Comparison of ENCODE assay signal across 9 cellular contexts in the genomic region with DNA sequence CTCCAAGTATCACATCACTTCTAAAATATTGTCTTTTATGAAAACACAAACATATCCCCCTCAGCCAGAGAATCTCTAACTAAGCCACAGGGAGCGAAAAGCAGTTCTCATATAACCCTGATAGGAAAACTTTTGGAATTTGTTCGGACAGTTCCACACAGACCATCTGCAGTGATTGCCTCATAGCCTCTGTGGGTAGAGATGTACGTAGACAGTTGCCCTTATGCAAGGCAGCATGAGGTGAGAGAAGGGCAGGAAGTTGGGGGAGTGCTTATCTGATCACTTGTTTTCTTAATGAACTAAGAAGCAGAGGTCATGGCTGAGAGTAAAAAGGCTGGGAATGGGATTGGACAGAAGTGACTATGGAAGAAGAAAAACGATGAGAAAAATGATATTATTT. TPM values are rescaled to one million over a fixed set of nuclear protein-coding genes. Genes with fewer than 3 reads are reported as not detected.
A peak's percentile ranks its signal among the peaks of the same experiment; 100 is the strongest.
DNase-seq lines count a peak whose midpoint lies in the region; ATAC-seq and TF ChIP-seq lines count a peak whose summit lies in the region.
"Had no signal": no experiment of that assay in that cellular context is flagged by ENCODE, and none has a peak within 500 bp of the region (broad histone marks: within the 10 kb centered on the region; RNA-seq: fewer than 3 reads in every experiment).

No MANE protein-coding gene starts in this region.

- H3K27ac ChIP-seq in AG04450 (ENCODE audit: low read depth, low read length) (peak overlapping the region; percentile 65), KOPT-K1 (ENCODE audit: low read depth, low read length, poor library complexity, severe bottlenecking) (peak overlapping the region; percentile 53)

- CTCF ChIA-PET in AG04450 (lab: Charles Lee): interaction anchor here (0.6 to 1.5 kb wide), 2 partner anchors 78 to 202 kb away, joined by 3 to 4 read pairs; no protein-coding TSS in a partner anchor

- ATAC-seq in left lobe of liver (peak; percentile 77), HG03457 (IDR thresholded peaks at IDR 0.05; ENCODE audit: unreplicated experiment) (no peak)

- H3K27ac Mint-ChIP-seq in activated T-helper 2 cell treated with anti-CD3 and anti-CD28 coated beads, Interferon-gamma antibody, Interleukin-2, Interleukin-4, amounts not matched to agents 10 μg/mL and 5 μg/mL and 100 μg/mL, durations not matched to agents 14 hours and 24 hours and 36 hours: peak overlapping the region; percentile 90

- H3K4me1 Mint-ChIP-seq in activated T-helper 2 cell treated with anti-CD3 and anti-CD28 coated beads, Interferon-gamma antibody, Interleukin-2, Interleukin-4, amounts not matched to agents 10 μg/mL and 5 μg/mL and 100 μg/mL, durations not matched to agents 14 hours and 24 hours and 36 hours (ENCODE audit: low read depth): peaks cover 35% of the 10 kb centered on the region

- peak; percentile 70 for DNase-seq in AG04450 (ENCODE audit: low read depth, low spot score)
- DNase-seq in activated T-helper 2 cell treated with anti-CD3 and anti-CD28 coated beads, Interferon-gamma antibody, Interleukin-2, Interleukin-4, amounts not matched to agents 10 μg/mL and 5 μg/mL and 100 μg/mL, durations not matched to agents 14 hours and 24 hours and 36 hours (ENCODE audit: low spot score): peak; percentile 17
- DNase-seq in left lobe of liver (ENCODE audit: low spot score): peak; percentile 85
- no peak for DNase-seq in cortex of kidney (lab: John Stamatoyannopoulos, UW)
- DNase-seq in NCI-H1930 (lab: John Stamatoyannopoulos, UW): no peak
- DNase-seq in NCI-H2171 (lab: John Stamatoyannopoulos, UW): no peak
- DNase-seq: NCI-H526 had no signal

- no peaks in the 10 kb centered on the region for H3K9me3 Mint-ChIP-seq in activated T-helper 2 cell treated with anti-CD3 and anti-CD28 coated beads, Interferon-gamma antibody, Interleukin-2, Interleukin-4, amounts not matched to agents 10 μg/mL and 5 μg/mL and 100 μg/mL, durations not matched to agents 14 hours and 24 hours and 36 hours

- no peak overlapping the region for H3K4me3 ChIP-seq in AG04450 (ENCODE audit: low read depth, low read length)

- H3K27me3 Mint-ChIP-seq in activated T-helper 2 cell treated with anti-CD3 and anti-CD28 coated beads, Interferon-gamma antibody, Interleukin-2, Interleukin-4, amounts not matched to agents 10 μg/mL and 5 μg/mL and 100 μg/mL, durations not matched to agents 14 hours and 24 hours and 36 hours (ENCODE audit: low read depth): no peaks in the 10 kb centered on the region

- peaks cover 9% of the 10 kb centered on the region for H3K36me3 Mint-ChIP-seq in activated T-helper 2 cell treated with anti-CD3 and anti-CD28 coated beads, Interferon-gamma antibody, Interleukin-2, Interleukin-4, amounts not matched to agents 10 μg/mL and 5 μg/mL and 100 μg/mL, durations not matched to agents 14 hours and 24 hours and 36 hours (ENCODE audit: low read depth)

- H3K27me3 ChIP-seq in AG04450 (ENCODE audit: control insufficient read depth, insufficient read depth, low read length): no peaks in the 10 kb centered on the region

- intact Hi-C loops in activated T-helper 2 cell treated with anti-CD3 and anti-CD28 coated beads, Interferon-gamma antibody, Interleukin-2, Interleukin-4, amounts not matched to agents 10 μg/mL and 5 μg/mL and 100 μg/mL, durations not matched to agents 14 hours and 24 hours and 36 hours (cut with micrococcal nuclease): loop anchor here (1.0 kb wide), 1 partner anchor 12 kb away; no protein-coding TSS in a partner anchor

- TF ChIP-seq CTCF in AG04450 (IDR thresholded peaks at IDR 0.05; ENCODE audit: low read depth, low read length): no peak

- H3K9me3 ChIP-seq in AG04450 (ENCODE audit: control insufficient read depth, insufficient read depth, low read length) (no peaks in the 10 kb centered on the region; the same call in none of the 2 replicates), KOPT-K1 (ENCODE audit: insufficient read depth, low read length, poor library complexity, severe bottlenecking) (no peaks in the 10 kb centered on the region)

- POLR2A ChIA-PET in AG04450 (lab: Yijun Ruan, JAX): interaction anchor here (0.6 to 0.7 kb wide), 2 partner anchors 78 to 95 kb away, joined by 3 read pairs; no protein-coding TSS in a partner anchor

- no peaks in the 10 kb centered on the region; the same call in 1 of the 2 replicates for H3K36me3 ChIP-seq in KOPT-K1 (ENCODE audit: insufficient read depth, low read length)

- peak overlapping the region; percentile 51 for H3K4me3 Mint-ChIP-seq in activated T-helper 2 cell treated with anti-CD3 and anti-CD28 coated beads, Interferon-gamma antibody, Interleukin-2, Interleukin-4, amounts not matched to agents 10 μg/mL and 5 μg/mL and 100 μg/mL, durations not matched to agents 14 hours and 24 hours and 36 hours (ENCODE audit: low read depth)

RNA-seq across cellular contexts. Expression of a gene that starts 39.6 kb away (rescaled TPM):
- 17.9 TPM in 2 replicates for polyA plus RNA-seq in AG04450 (2011; rRNA removed)
- polyA minus RNA-seq in AG04450 (2011; rRNA and poly(A)+ RNA removed): 28.5 and 41.9 TPM in 2 replicates
- 21.3 and 22.4 TPM in 2 replicates for total RNA-seq in activated T-helper 2 cell treated with anti-CD3 and anti-CD28 coated beads, Interferon-gamma antibody, Interleukin-2, Interleukin-4, amounts not matched to agents 10 μg/mL and 5 μg/mL and 100 μg/mL, durations not matched to agents 14 hours and 24 hours and 36 hours
- total RNA-seq in left lobe of liver: 27.4 TPM

Comparison
In these comparisons a context has a peak if more than half of its experiments do, and no peak if none do; other contexts are left out.
1. DNase-seq: peak in AG04450 (single experiment), activated T-helper 2 cell treated with anti-CD3 and anti-CD28 coated beads, Interferon-gamma antibody, Interleukin-2, Interleukin-4, amounts not matched to agents 10 μg/mL and 5 μg/mL and 100 μg/mL, durations not matched to agents 14 hours and 24 hours and 36 hours (single experiment) and left lobe of liver (single experiment); none in cortex of kidney (single experiment), NCI-H1930 (0 of 2) and NCI-H2171 (single experiment).